Comparison of ENCODE assay signal across 19 cellular contexts in genomic region chr7:35652124-35652523, GRCh38. TPM values are rescaled to one million over a fixed set of nuclear protein-coding genes. Genes with fewer than 3 reads are reported as not detected.
A peak's percentile ranks its signal among the peaks of the same experiment; 100 is the strongest.
DNase-seq lines count a peak whose midpoint lies in the region; ATAC-seq, FAIRE-seq and TF ChIP-seq lines count a peak whose summit lies in the region.
"Had no signal": no experiment of that assay in that cellular context is flagged by ENCODE, and none has a peak within 500 bp of the region (broad histone marks: within the 10 kb centered on the region; RNA-seq: fewer than 3 reads in every experiment).

No MANE protein-coding gene starts in this region.

- H3K36me3 Mint-ChIP-seq in activated naive CD4-positive, alpha-beta T cell treated with anti-CD3 and anti-CD28 coated beads, Interleukin-2, amount 50 U/mL, for 72 hours = peaks cover 33 to 49% of the 10 kb centered on the region in 2 donors

- no peak overlapping the region for H2AFZ ChIP-seq in Loucy (ENCODE audit: low read length)

- H3K27ac Mint-ChIP-seq in activated naive CD4-positive, alpha-beta T cell treated with anti-CD3 and anti-CD28 coated beads, Interleukin-2, amount 50 U/mL, for 72 hours = peak overlapping the region; percentile 1 to 83

- H3K9me3 ChIP-seq in Loucy (ENCODE audit: insufficient read depth, low read depth, low read length) (no peaks in the 10 kb centered on the region), small intestine (ENCODE audit: control insufficient read depth, low read depth) (no peaks in the 10 kb centered on the region)

- H3K36me3 ChIP-seq in Loucy (ENCODE audit: insufficient read depth, low read length) = peaks cover 14% of the 10 kb centered on the region
- H3K36me3 ChIP-seq in small intestine (ENCODE audit: control insufficient read depth in 2 of 2, insufficient read depth in 2 of 2, low read length in 2 of 2) = peaks cover 2% of the 10 kb centered on the region in 2 donors

- peak in 1 of 2 donors; percentile 26 for ATAC-seq in activated naive CD4-positive, alpha-beta T cell treated with anti-CD3 and anti-CD28 coated beads, Interleukin-2, amount 50 U/mL, for 72 hours
- ATAC-seq in GM21381 (IDR thresholded peaks at IDR 0.05; ENCODE audit: unreplicated experiment) = no peak
- ATAC-seq: gastroesophageal sphincter, HepG2, Panc1, right cardiac atrium had no signal

- FAIRE-seq in small intestine (lab: Jason Lieb, UNC) = no peak
- FAIRE-seq: HepG2 had no signal

- H3K9me2 ChIP-seq in Loucy (replicated peaks; ENCODE audit: low read depth, low read length) = no peaks in the 10 kb centered on the region
- H3K9me2 ChIP-seq: SK-N-SH had no signal

- no peak overlapping the region for H3K9ac ChIP-seq in Loucy (ENCODE audit: low read depth, low read length, poor library complexity, severe bottlenecking)
- H3K9ac ChIP-seq: SK-N-SH had no signal

- H4K20me1 ChIP-seq in Loucy (ENCODE audit: insufficient read depth, low read length, poor library complexity, severe bottlenecking) = no peaks in the 10 kb centered on the region

- H3K9me3 Mint-ChIP-seq in activated naive CD4-positive, alpha-beta T cell treated with anti-CD3 and anti-CD28 coated beads, Interleukin-2, amount 50 U/mL, for 72 hours = peaks cover 13 to 18% of the 10 kb centered on the region in 2 donors

- no peak overlapping the region for H3K27ac ChIP-seq in small intestine (ENCODE audit: low read depth in 1 of 2, low read length in 1 of 2)
- H3K27ac ChIP-seq: coronary artery, epithelial cell of prostate, gastroesophageal sphincter had no signal

- 73 to 91% (median 81%) methylated on average over 5 of the region's 5 CpGs for WGBS in small intestine, 3 donors

- H3K4me1 ChIP-seq in Loucy (ENCODE audit: insufficient read depth, low read length, poor library complexity, severe bottlenecking) (peaks cover 23% of the 10 kb centered on the region), small intestine (ENCODE audit: control insufficient read depth in 2 of 2, insufficient read depth in 1 of 2, low read depth in 1 of 2, low read length in 1 of 2) (peaks cover 0 to 8% of the 10 kb centered on the region in 2 donors)

- H3K4me3 ChIP-seq in Loucy (ENCODE audit: low read length, poor library complexity, severe bottlenecking) = peak overlapping the region; percentile 21
- H3K4me3 ChIP-seq in small intestine (ENCODE audit: low read depth in 1 of 2, low read length in 2 of 2) = no peak overlapping the region
- H3K4me3 ChIP-seq: coronary artery, gastroesophageal sphincter, lung had no signal

- no peak for TF ChIP-seq CTCF in Loucy (conservative IDR thresholded peaks at IDR 0.05; ENCODE audit: low read length)

- no peaks in the 10 kb centered on the region for H3K27me3 ChIP-seq in Loucy (ENCODE audit: insufficient read depth, low read length, poor library complexity, severe bottlenecking)
- no peaks in the 10 kb centered on the region for H3K27me3 ChIP-seq in small intestine (ENCODE audit: control insufficient read depth in 2 of 2, insufficient read depth in 2 of 2, low read length in 2 of 2)
- H3K27me3 ChIP-seq: gastroesophageal sphincter had no signal

- no peaks in the 10 kb centered on the region for H3F3A ChIP-seq in Loucy (ENCODE audit: low read depth)

- peak overlapping the region; percentile 16 for H3K4me2 ChIP-seq in Loucy (ENCODE audit: low read depth, low read length, poor library complexity, severe bottlenecking)
- H3K4me2 ChIP-seq: SK-N-SH had no signal

- DNase-seq in activated T-cell treated with anti-CD3 and anti-CD28 coated beads for 24 hours (ENCODE audit: low read depth) (peak; percentile 5), small intestine (peak; percentile 25), HUDEP-2 (lab: John Stamatoyannopoulos, UW; ENCODE audit: unreplicated experiment in 76 of 76) (no peak), DMS79 (lab: John Stamatoyannopoulos, UW) (no peak)
- no peak for DNase-seq in activated T-cell treated with anti-CD3 and anti-CD28 coated beads, Interleukin-2, amount 50 U/mL, for 1 hour
- no peak for DNase-seq in activated naive CD4-positive, alpha-beta T cell treated with anti-CD3 and anti-CD28 coated beads, Interleukin-2, amount 50 U/mL, for 72 hours (ENCODE audit: low spot score in 2 of 2)
- DNase-seq: aorta, HCEC 1CT, right cardiac atrium, SK-N-SH, trophoblast cell had no signal

- peaks cover 68% of the 10 kb centered on the region for H3K79me2 ChIP-seq in Loucy (ENCODE audit: insufficient read depth, low read length)

RNA-seq across cellular contexts. Expression of gene HERPUD2, which starts 42.8 kb away (rescaled TPM):
- total RNA-seq in activated naive CD4-positive, alpha-beta T cell treated with anti-CD3 and anti-CD28 coated beads, Interleukin-2, amount 50 U/mL, for 72 hours = 10 to 100 TPM; 21.9 to 22.3 TPM
- 10 to 100 TPM in 1 of 3 donors, 1 to 10 TPM in 2; 8.9 to 10.2 (median 10.0) TPM for polyA plus RNA-seq in small intestine

Comparison
In these comparisons a context has a peak if more than half of its experiments do, and no peak if none do; other contexts are left out.
1. DNase-seq: peak in activated T-cell treated with anti-CD3 and anti-CD28 coated beads for 24 hours (single experiment) and small intestine (single experiment); none in activated T-cell treated with anti-CD3 and anti-CD28 coated beads, Interleukin-2, amount 50 U/mL, for 1 hour (single experiment), activated naive CD4-positive, alpha-beta T cell treated with anti-CD3 and anti-CD28 coated beads, Interleukin-2, amount 50 U/mL, for 72 hours (0 of 2), HUDEP-2 (0 of 76) and DMS79 (single experiment).